17 cellular contexts compared by ENCODE assay signal in the genomic region with DNA sequence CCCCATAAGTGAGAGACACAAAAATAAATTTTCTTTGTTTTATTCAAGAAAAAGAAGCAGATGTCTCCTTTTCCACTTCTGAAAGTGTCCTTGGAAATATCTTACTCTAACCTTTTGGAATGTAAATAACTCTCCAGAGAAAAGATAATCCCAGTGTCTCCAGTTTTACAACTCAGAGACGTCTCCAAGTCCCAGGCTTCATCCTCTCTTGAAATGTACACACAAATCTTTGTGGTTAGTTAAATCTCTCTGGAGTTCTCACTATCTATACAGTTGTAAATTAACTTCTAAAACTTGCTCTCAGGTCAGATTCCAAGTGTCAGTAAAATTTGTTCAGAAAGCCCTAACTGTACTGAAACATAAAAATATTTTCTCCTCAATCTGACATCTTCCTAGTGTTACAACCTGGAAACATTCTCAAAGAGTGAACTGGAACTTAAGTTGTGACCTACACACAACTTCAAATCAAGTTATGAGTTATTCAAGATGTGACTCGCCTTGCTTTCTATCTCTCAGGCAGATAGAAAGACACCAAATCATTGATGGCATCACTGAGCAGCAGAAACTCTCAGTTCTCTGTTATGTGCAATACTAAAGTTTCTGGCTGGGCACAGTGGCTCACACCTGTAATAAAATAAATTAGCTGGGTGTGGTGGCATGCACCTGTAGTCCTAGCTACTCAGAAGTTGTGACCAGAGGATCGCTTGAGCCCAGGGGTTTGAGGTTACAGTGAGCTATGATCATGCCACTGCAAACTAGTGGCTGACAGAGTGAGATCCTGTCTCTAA.
DNase-seq lines count a peak whose midpoint lies in the region; ATAC-seq and TF ChIP-seq lines count a peak whose summit lies in the region.
"Had no signal": no experiment of that assay in that cellular context is flagged by ENCODE, and none has a peak within 500 bp of the region (broad histone marks: within the 10 kb centered on the region; RNA-seq: fewer than 3 reads in every experiment).

No MANE protein-coding gene starts in this region.

- H3K4me3 ChIP-seq in smooth muscle cell, result peak overlapping the region; percentile 4

- POLR2A ChIA-PET in activated CD4-positive, alpha-beta memory T cell treated with anti-CD3 and anti-CD28 coated beads, Interleukin-2, amount 10 ng/mL, durations not matched to agents 7 days and 5 days (lab: Charles Lee), result no interaction called here

- H4K20me1 ChIP-seq in smooth muscle cell (ENCODE audit: low read depth), result no peaks in the 10 kb centered on the region

- CTCF ChIA-PET in activated CD4-positive, alpha-beta memory T cell treated with anti-CD3 and anti-CD28 coated beads, Interleukin-2, amount 10 ng/mL, durations not matched to agents 7 days and 5 days (lab: Charles Lee), result no interaction called here

- H3K79me2 ChIP-seq in smooth muscle cell (ENCODE audit: low read depth), result no peaks in the 10 kb centered on the region

- no peaks in the 10 kb centered on the region for H3F3A ChIP-seq in smooth muscle cell (ENCODE audit: low read depth)

- no peak overlapping the region for H3K27ac Mint-ChIP-seq in activated CD4-positive, alpha-beta memory T cell treated with anti-CD3 and anti-CD28 coated beads, Interleukin-2, amount 10 ng/mL, durations not matched to agents 7 days and 5 days
- H3K27ac Mint-ChIP-seq: activated naive CD8-positive, alpha-beta T cell treated with anti-CD3 and anti-CD28 coated beads, Interleukin-2, amount 50 U/mL, for 24 hours; CD4-positive, alpha-beta memory T cell; T-helper 17 cell had no signal

- no peak overlapping the region for H2AFZ ChIP-seq in smooth muscle cell (ENCODE audit: low read depth)

- H3K27me3 Mint-ChIP-seq in activated CD4-positive, alpha-beta memory T cell treated with anti-CD3 and anti-CD28 coated beads, Interleukin-2, amount 10 ng/mL, durations not matched to agents 7 days and 5 days, result no peaks in the 10 kb centered on the region
- H3K27me3 Mint-ChIP-seq: T-helper 17 cell had no signal

- H3K36me3 Mint-ChIP-seq in activated CD4-positive, alpha-beta memory T cell treated with anti-CD3 and anti-CD28 coated beads, Interleukin-2, amount 10 ng/mL, durations not matched to agents 7 days and 5 days (ENCODE audit: low read depth), result no peaks in the 10 kb centered on the region
- H3K36me3 Mint-ChIP-seq: CD4-positive, alpha-beta memory T cell had no signal

- H3K9me3 Mint-ChIP-seq in activated CD4-positive, alpha-beta memory T cell treated with anti-CD3 and anti-CD28 coated beads, Interleukin-2, amount 10 ng/mL, durations not matched to agents 7 days and 5 days, result no peaks in the 10 kb centered on the region
- H3K9me3 Mint-ChIP-seq: activated naive CD8-positive, alpha-beta T cell treated with anti-CD3 and anti-CD28 coated beads, Interleukin-2, amount 50 U/mL, for 24 hours had no signal

- peak; percentile 85 for ATAC-seq in GM19324 (IDR thresholded peaks at IDR 0.05; ENCODE audit: low FRiP score, unreplicated experiment)
- peak; percentile 78 for ATAC-seq in HG02623 (IDR thresholded peaks at IDR 0.05; ENCODE audit: unreplicated experiment)
- ATAC-seq in HG03457 (IDR thresholded peaks at IDR 0.05; ENCODE audit: unreplicated experiment), result peak; percentile 54
- ATAC-seq: activated naive CD8-positive, alpha-beta T cell treated with anti-CD3 and anti-CD28 coated beads, Interleukin-2, amount 50 U/mL, for 24 hours; left ventricle myocardium superior; T-helper 17 cell had no signal

- DNase-seq in smooth muscle cell (lab: John Stamatoyannopoulos, UW; ENCODE audit: unreplicated experiment) (no peak), superior temporal gyrus (ENCODE audit: extremely low spot score) (no peak), SIG-M5 (lab: John Stamatoyannopoulos, UW) (no peak)
- no peak for DNase-seq in activated CD4-positive, alpha-beta T cell treated with anti-CD3 and anti-CD28 coated beads for 1 hour
- no peak for DNase-seq in activated CD4-positive, alpha-beta memory T cell treated with anti-CD3 and anti-CD28 coated beads, Interleukin-2, amount 10 ng/mL, durations not matched to agents 7 days and 5 days
- DNase-seq: activated CD8-positive, alpha-beta memory T cell treated with anti-CD3 and anti-CD28 coated beads for 24 hours; activated naive CD8-positive, alpha-beta T cell treated with anti-CD3 and anti-CD28 coated beads, Interleukin-2, amount 50 U/mL, for 24 hours; CD4-positive, alpha-beta memory T cell; dermis blood vessel endothelial cell; HCEC 1CT; left ventricle myocardium superior; NCI-H2107; T-helper 17 cell had no signal

- H3K9me3 ChIP-seq in smooth muscle cell (replicated peaks; ENCODE audit: low read depth), result peaks cover 9% of the 10 kb centered on the region
- H3K9me3 ChIP-seq: neutrophil had no signal

- H3K4me1 Mint-ChIP-seq in activated CD4-positive, alpha-beta memory T cell treated with anti-CD3 and anti-CD28 coated beads, Interleukin-2, amount 10 ng/mL, durations not matched to agents 7 days and 5 days, result no peaks in the 10 kb centered on the region
- H3K4me1 Mint-ChIP-seq: activated naive CD8-positive, alpha-beta T cell treated with anti-CD3 and anti-CD28 coated beads, Interleukin-2, amount 50 U/mL, for 24 hours; CD4-positive, alpha-beta memory T cell; T-helper 17 cell had no signal

- peaks cover 7% of the 10 kb centered on the region for H3K36me3 ChIP-seq in smooth muscle cell (ENCODE audit: low read depth)
- H3K36me3 ChIP-seq: neutrophil had no signal

- 34% methylated on average over 3 of the region's 3 CpGs for WGBS in smooth muscle cell (ENCODE audit: low lambda C conversion rate)

- peak overlapping the region; percentile 56 for H3K27ac ChIP-seq in smooth muscle cell (ENCODE audit: low read depth)
- H3K27ac ChIP-seq: neutrophil had no signal

- no peak overlapping the region for H3K4me3 Mint-ChIP-seq in activated CD4-positive, alpha-beta memory T cell treated with anti-CD3 and anti-CD28 coated beads, Interleukin-2, amount 10 ng/mL, durations not matched to agents 7 days and 5 days
- H3K4me3 Mint-ChIP-seq: activated naive CD8-positive, alpha-beta T cell treated with anti-CD3 and anti-CD28 coated beads, Interleukin-2, amount 50 U/mL, for 24 hours; CD4-positive, alpha-beta memory T cell; T-helper 17 cell had no signal

- H3K4me1 ChIP-seq in smooth muscle cell (ENCODE audit: low read depth), result peaks cover 11% of the 10 kb centered on the region

- no peaks in the 10 kb centered on the region for H3K27me3 ChIP-seq in smooth muscle cell (ENCODE audit: low read depth)
- H3K27me3 ChIP-seq: neutrophil had no signal

- peak overlapping the region; percentile 65 for H3K4me2 ChIP-seq in smooth muscle cell

- H3K9ac ChIP-seq in smooth muscle cell (ENCODE audit: low read depth), result no peak overlapping the region

- TF ChIP-seq CTCF in smooth muscle cell (IDR thresholded peaks at IDR 0.05; ENCODE audit: borderline replicate concordance, insufficient read depth, poor library complexity, severe bottlenecking), result no peak
